ENCODE assay signal across 8 cellular contexts in genomic region chr1:51264470-51264869, GRCh38. TPM values are rescaled to one million over a fixed set of nuclear protein-coding genes. Genes with fewer than 3 reads are reported as not detected.
A peak's percentile ranks its signal among the peaks of the same experiment; 100 is the strongest.
DNase-seq lines count a peak whose midpoint lies in the region; ATAC-seq and TF ChIP-seq lines count a peak whose summit lies in the region.

No MANE protein-coding gene starts in this region.

- TF ChIP-seq CTCF in AG09309 (IDR thresholded peaks at IDR 0.05; ENCODE audit: control insufficient read depth, insufficient read depth, low read depth, low read length, missing control alignments): no peak
- no peak for TF ChIP-seq CTCF in astrocyte of the spinal cord (IDR thresholded peaks at IDR 0.05; ENCODE audit: low read depth, low read length)

- ATAC-seq in GM18907 (IDR thresholded peaks at IDR 0.05; ENCODE audit: unreplicated experiment) (no peak), GM18520 (IDR thresholded peaks at IDR 0.05; ENCODE audit: unreplicated experiment) (no peak), GM21515 (IDR thresholded peaks at IDR 0.05; ENCODE audit: unreplicated experiment) (no peak)

- in situ Hi-C loops in astrocyte of the spinal cord (cut with HindIII; ENCODE audit: low sequenced_read_pairs): no loop called here

- H3K4me3 ChIP-seq in AG09309 (ENCODE audit: control insufficient read depth, low read depth, low read length) (no peak overlapping the region), astrocyte of the spinal cord (ENCODE audit: low read depth, low read length) (no peak overlapping the region)

- peak; percentile 87 for DNase-seq in AG09309 (ENCODE audit: low read depth)
- peak; percentile 95 for DNase-seq in HT1080 (ENCODE audit: low read depth)
- peak; percentile 96 for DNase-seq in astrocyte of the spinal cord (ENCODE audit: low read depth, low spot score)
- DNase-seq in left kidney (ENCODE audit: low read depth, low spot score): peak; percentile 7
- DNase-seq in NCI-H2029 treated with DMSO at 0.1 percent for 48 hours (lab: John Stamatoyannopoulos, UW): no peak

RNA-seq across cellular contexts. Expression of gene RNF11, which starts 28.4 kb away (rescaled TPM):
- 114 and 142 TPM in 2 replicates for total RNA-seq in HT1080 (2014; rRNA removed; shearing (Covaris generic))
- polyA plus RNA-seq in HT1080 (2015; cell fraction: cytosol; rRNA removed): 77.7 and 109 TPM in 2 replicates
- 22.4 and 28.1 TPM in 2 replicates for polyA plus RNA-seq in HT1080 (2015; cell fraction: nucleus; rRNA removed)
